ENCODE assay signal across 25 cellular contexts in genomic region chr7:121689749-121690148, GRCh38.
"Had no signal": no experiment of that assay in that cellular context is flagged by ENCODE, and none has a peak within 500 bp of the region (broad histone marks: within the 10 kb centered on the region; RNA-seq: fewer than 3 reads in every experiment).

No MANE protein-coding gene starts in this region.

- H3K27ac ChIP-seq: coronary artery, esophagus muscularis mucosa, left lung, ovary, psoas muscle, sigmoid colon, testis, tibial artery had no signal

- H3K36me3 ChIP-seq: esophagus muscularis mucosa, left lung, ovary, sigmoid colon, tibial artery had no signal

- H3K4me1 Mint-ChIP-seq: mesothelial cell of epicardium; naive thymus-derived CD4-positive, alpha-beta T cell; stimulated activated memory B cell treated with anti-CD40 and anti-IgM and Interleukin-4, amounts not matched to agents 10 μg/mL and 1 μg/mL and 100 μg/mL, for 72 hours had no signal

- H3K4me3 ChIP-seq: coronary artery, esophagus muscularis mucosa, left lung, mucosa of descending colon, ovary, psoas muscle, sigmoid colon, testis, tibial artery had no signal

- H3K4me3 Mint-ChIP-seq: mesothelial cell of epicardium; naive thymus-derived CD4-positive, alpha-beta T cell; stimulated activated memory B cell treated with anti-CD40 and anti-IgM and Interleukin-4, amounts not matched to agents 10 μg/mL and 1 μg/mL and 100 μg/mL, for 72 hours; type B pancreatic cell had no signal

- H3K27me3 Mint-ChIP-seq: naive thymus-derived CD4-positive, alpha-beta T cell; stimulated activated memory B cell treated with anti-CD40 and anti-IgM and Interleukin-4, amounts not matched to agents 10 μg/mL and 1 μg/mL and 100 μg/mL, for 72 hours; type B pancreatic cell had no signal

- ATAC-seq: left lung; mucosa of descending colon; naive thymus-derived CD4-positive, alpha-beta T cell; psoas muscle; right cardiac atrium; stimulated activated memory B cell treated with anti-CD40 and anti-IgM and Interleukin-4, amounts not matched to agents 10 μg/mL and 1 μg/mL and 100 μg/mL, for 72 hours; stimulated activated naive CD8-positive, alpha-beta T cell treated with anti-CD3 and anti-CD28 coated beads, Interleukin-15, Interleukin-2, amounts not matched to agents 100 U/mL and 50 U/mL, for 24 hours had no signal

- H3K4me1 ChIP-seq: esophagus muscularis mucosa, left lung, psoas muscle, sigmoid colon, testis, tibial artery had no signal

- H3K9me3 ChIP-seq: esophagus muscularis mucosa, left lung, mucosa of descending colon, ovary, psoas muscle, sigmoid colon, testis, tibial artery had no signal

- DNase-seq: dermis blood vessel endothelial cell; effector memory CD4-positive, alpha-beta T cell; foreskin melanocyte; glutamatergic neuron; kidney; left lung; mesenchymal stem cell; mucosa of descending colon; naive thymus-derived CD4-positive, alpha-beta T cell; occipital lobe; ovary; posterior cingulate gyrus; psoas muscle; right cardiac atrium; sigmoid colon; stimulated activated CD4-positive, alpha-beta T cell treated with anti-CD3 and anti-CD28 coated beads, Interleukin-4, amount 100 ng/mL, for 4 hours; stimulated activated naive CD8-positive, alpha-beta T cell treated with anti-CD3 and anti-CD28 coated beads, Interleukin-15, Interleukin-2, amounts not matched to agents 100 U/mL and 50 U/mL, for 24 hours; substantia nigra; testis; tibial artery had no signal

- H3K9me3 Mint-ChIP-seq: type B pancreatic cell had no signal

- H3K27me3 ChIP-seq: esophagus muscularis mucosa, left lung, ovary, sigmoid colon, testis, tibial artery had no signal

- H3K36me3 Mint-ChIP-seq: mesothelial cell of epicardium; naive thymus-derived CD4-positive, alpha-beta T cell; stimulated activated memory B cell treated with anti-CD40 and anti-IgM and Interleukin-4, amounts not matched to agents 10 μg/mL and 1 μg/mL and 100 μg/mL, for 72 hours; type B pancreatic cell had no signal

- H3K27ac Mint-ChIP-seq: mesothelial cell of epicardium; naive thymus-derived CD4-positive, alpha-beta T cell; stimulated activated memory B cell treated with anti-CD40 and anti-IgM and Interleukin-4, amounts not matched to agents 10 μg/mL and 1 μg/mL and 100 μg/mL, for 72 hours; type B pancreatic cell had no signal
